23 cellular contexts compared by ENCODE assay signal in genomic region chrX:623268-623598, GRCh38. TPM values are rescaled to one million over a fixed set of nuclear protein-coding genes. Genes with fewer than 3 reads are reported as not detected.
"Had no signal": no experiment of that assay in that cellular context is flagged by ENCODE, and none has a peak within 500 bp of the region (broad histone marks: within the 10 kb centered on the region; RNA-seq: fewer than 3 reads in every experiment).

No MANE protein-coding gene starts in this region.

- H3K36me3 Mint-ChIP-seq: T-cell had no signal

- H3K4me1 ChIP-seq: right lobe of liver had no signal

- H3K36me3 ChIP-seq: cardiac muscle cell, ovary, right lobe of liver, thoracic aorta, upper lobe of left lung had no signal

- H3K9me3 ChIP-seq: ovary, right lobe of liver, thoracic aorta, upper lobe of left lung had no signal

- H3K9me3 Mint-ChIP-seq: activated CD4-positive, alpha-beta T cell treated with anti-CD3 and anti-CD28 coated beads, Interleukin-2, amount 10 ng/mL, durations not matched to agents 7 days and 5 days had no signal

- ATAC-seq: activated CD8-positive, alpha-beta T cell treated with anti-CD3 and anti-CD28 coated beads, Interleukin-2, amount 10 ng/mL, durations not matched to agents 7 days and 5 days; left lobe of liver; right lobe of liver; T-cell had no signal

- H3K27ac Mint-ChIP-seq: activated CD4-positive, alpha-beta T cell treated with anti-CD3 and anti-CD28 coated beads, Interleukin-2, amount 10 ng/mL, durations not matched to agents 7 days and 5 days; activated CD8-positive, alpha-beta T cell treated with anti-CD3 and anti-CD28 coated beads, Interleukin-2, amount 10 ng/mL, durations not matched to agents 7 days and 5 days had no signal

- H3K4me3 ChIP-seq: cardiac muscle cell, lung, ovary, right lobe of liver, thoracic aorta, upper lobe of left lung had no signal

- H3K27me3 ChIP-seq: ovary had no signal

- DNase-seq: activated CD4-positive, alpha-beta T cell treated with anti-CD3 and anti-CD28 coated beads, Interleukin-2, amount 10 ng/mL, durations not matched to agents 7 days and 5 days; activated CD8-positive, alpha-beta memory T cell treated with anti-CD3 and anti-CD28 coated beads, Interleukin-2, amount 50 U/mL, for 48 hours; activated CD8-positive, alpha-beta T cell treated with anti-CD3 and anti-CD28 coated beads, Interleukin-2, amount 10 ng/mL, durations not matched to agents 7 days and 5 days; activated effector memory CD4-positive, alpha-beta T cell treated with anti-CD3 and anti-CD28 coated beads, Interleukin-2, amount 50 U/mL, for 16 hours; activated naive CD4-positive, alpha-beta T cell treated with anti-CD3 and anti-CD28 coated beads, Interleukin-2, amount 50 U/mL, for 16 hours; activated T-cell treated with anti-CD3 and anti-CD28 coated beads, Interleukin-2, amount 50 U/mL, for 48 hours; amniotic stem cell; hypothalamus; ovary; small intestine; stimulated activated CD4-positive, alpha-beta T cell treated with anti-CD3 and anti-CD28 coated beads, Interleukin-15, amount 100 ng/mL, for 24 hours; stimulated activated CD4-positive, alpha-beta T cell treated with anti-CD3 and anti-CD28 coated beads, Interleukin-4, amount 100 ng/mL, for 1 hour; T-cell had no signal

- H3K27ac ChIP-seq: cardiac muscle cell, epithelial cell of prostate, ovary, right lobe of liver, thoracic aorta, upper lobe of left lung had no signal

- H3K4me3 Mint-ChIP-seq: activated CD4-positive, alpha-beta T cell treated with anti-CD3 and anti-CD28 coated beads, Interleukin-2, amount 10 ng/mL, durations not matched to agents 7 days and 5 days; activated CD8-positive, alpha-beta T cell treated with anti-CD3 and anti-CD28 coated beads, Interleukin-2, amount 10 ng/mL, durations not matched to agents 7 days and 5 days had no signal

RNA-seq across cellular contexts. Expression of gene SHOX, which starts 7.4 kb away (rescaled TPM):
- total RNA-seq: activated CD4-positive, alpha-beta T cell treated with anti-CD3 and anti-CD28 coated beads, Interleukin-2, amount 10 ng/mL, durations not matched to agents 7 days and 5 days; activated CD8-positive, alpha-beta T cell treated with anti-CD3 and anti-CD28 coated beads, Interleukin-2, amount 10 ng/mL, durations not matched to agents 7 days and 5 days; cardiac muscle cell; dermis microvascular lymphatic vessel endothelial cell; left lobe of liver; lung; right lobe of liver; T-cell; upper lobe of left lung had no signal
- polyA plus RNA-seq: cardiac muscle cell, keratinocyte, lung, neural cell, ovary had no signal
